ENCODE assay signal across 1 cellular context in genomic region chr7:77540402-77540822, GRCh38.
TF ChIP-seq lines count a peak whose summit lies in the region.

No MANE protein-coding gene starts in this region.

TF ChIP-seq in H1, 55 proteins besides CTCF, POLR2A, EP300 and RAD21:
- TF ChIP-seq SAP30 (IDR thresholded peaks at IDR 0.05; ENCODE audit: insufficient read depth, insufficient replicate concordance, low read length) (no peak), TAF7 (optimal IDR thresholded peaks at IDR 0.05; ENCODE audit: borderline replicate concordance, low read depth, low read length) (no peak), CREB1 (IDR thresholded peaks at IDR 0.05) (no peak), KDM1A (IDR thresholded peaks at IDR 0.05; ENCODE audit: borderline replicate concordance, low read length) (no peak), ATF2 (IDR thresholded peaks at IDR 0.05; ENCODE audit: low read length) (no peak), TAF1 (IDR thresholded peaks at IDR 0.05; ENCODE audit: low read depth, low read length) (no peak), TCF12 (IDR thresholded peaks at IDR 0.05; ENCODE audit: low read depth, low read length) (no peak), SRF (IDR thresholded peaks at IDR 0.05; ENCODE audit: low read depth, low read length) (no peak), HDAC2 (IDR thresholded peaks at IDR 0.05; ENCODE audit: borderline replicate concordance in 1 of 2, low read depth in 2 of 2, low read length in 2 of 2) (no peak), RXRA (IDR thresholded peaks at IDR 0.05; ENCODE audit: insufficient read depth, low read depth, low read length) (no peak), POLR2AphosphoS5 (IDR thresholded peaks at IDR 0.05; ENCODE audit: low read depth, low read length) (no peak), MAFK (IDR thresholded peaks at IDR 0.05; ENCODE audit: low read depth, low read length) (no peak), BCL11A (IDR thresholded peaks at IDR 0.05; ENCODE audit: low read depth in 2 of 2, low read length in 2 of 2) (no peak), EGR1 (IDR thresholded peaks at IDR 0.05; ENCODE audit: borderline replicate concordance, low read depth, low read length) (no peak), SUZ12 (IDR thresholded peaks at IDR 0.05; ENCODE audit: low read length) (no peak), SP1 (IDR thresholded peaks at IDR 0.05; ENCODE audit: low read depth, low read length) (no peak), NANOG (IDR thresholded peaks at IDR 0.05; ENCODE audit: insufficient read depth, low read depth, low read length, poor library complexity, severe bottlenecking) (no peak), CBX8 (IDR thresholded peaks at IDR 0.05; ENCODE audit: borderline replicate concordance, low read depth, low read length) (no peak), GTF2F1 (IDR thresholded peaks at IDR 0.05; ENCODE audit: borderline replicate concordance, low read depth, low read length) (no peak)
- TF ChIP-seq, protein P1, sequence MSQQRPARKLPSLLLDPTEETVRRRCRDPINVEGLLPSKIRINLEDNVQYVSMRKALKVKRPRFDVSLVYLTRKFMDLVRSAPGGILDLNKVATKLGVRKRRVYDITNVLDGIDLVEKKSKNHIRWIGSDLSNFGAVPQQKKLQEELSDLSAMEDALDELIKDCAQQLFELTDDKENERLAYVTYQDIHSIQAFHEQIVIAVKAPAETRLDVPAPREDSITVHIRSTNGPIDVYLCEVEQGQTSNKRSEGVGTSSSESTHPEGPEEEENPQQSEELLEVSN (IDR thresholded peaks at IDR 0.05) = no peak
TF ChIP-seq in H1: peak in this region for 0.
